ENCODE assay signal across 8 cellular contexts in the genomic region with DNA sequence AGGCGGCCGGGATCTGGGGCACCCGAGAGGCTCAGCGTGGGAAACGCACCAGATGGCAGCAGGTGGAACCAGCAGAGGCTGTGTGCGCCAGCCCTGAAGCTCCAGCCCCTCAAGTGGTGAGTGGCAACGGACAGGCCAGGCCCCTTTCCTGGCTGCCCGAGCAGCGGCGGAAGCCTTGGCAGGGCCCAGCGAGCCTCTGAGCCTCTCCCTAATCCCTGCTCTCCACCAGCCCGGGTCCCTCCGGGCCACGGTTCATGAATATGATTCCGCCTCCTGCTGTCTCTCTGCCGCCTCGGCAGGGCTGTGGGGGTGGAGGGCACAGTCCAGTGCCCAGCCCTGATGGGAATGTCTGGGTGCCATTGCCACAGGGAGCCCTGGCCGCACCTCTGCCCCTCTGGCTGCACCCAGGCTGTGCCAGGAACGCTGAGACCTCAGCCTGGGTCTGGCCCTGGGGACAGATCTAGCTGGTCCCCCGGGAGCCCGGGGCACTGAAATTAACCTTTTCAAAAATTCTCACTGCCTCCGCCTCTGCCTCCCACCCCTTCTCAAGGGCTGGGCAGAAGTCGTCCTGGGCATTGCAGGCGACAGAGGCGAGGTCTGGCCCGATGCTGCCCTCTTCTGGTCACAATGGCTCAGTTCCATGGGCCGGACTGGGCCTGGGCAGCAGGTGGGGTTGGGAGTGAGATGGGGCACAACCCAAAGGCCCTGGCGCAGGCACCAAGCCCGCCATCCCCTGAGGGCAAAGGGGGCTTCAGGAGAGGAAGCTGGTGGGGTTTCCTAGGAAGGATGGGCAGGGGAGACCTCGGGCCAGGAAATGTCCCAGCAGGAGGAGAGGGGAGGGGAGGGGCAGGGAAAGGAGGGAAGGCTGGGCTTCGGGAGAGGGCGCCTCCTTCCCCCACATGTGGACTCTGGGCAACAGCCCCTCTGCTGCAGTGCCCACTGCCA. TPM values are rescaled to one million over a fixed set of nuclear protein-coding genes. Genes with fewer than 3 reads are reported as not detected.
DNase-seq lines count a peak whose midpoint lies in the region; ATAC-seq, FAIRE-seq and TF ChIP-seq lines count a peak whose summit lies in the region.

No MANE protein-coding gene starts in this region.

- H3K9ac ChIP-seq in keratinocyte (ENCODE audit: control insufficient read depth, extremely low read depth, insufficient read depth, low read length), result no peak overlapping the region

- H3K4me3 ChIP-seq in WERI-Rb-1 (ENCODE audit: low read depth, low read length), result peak overlapping the region; percentile 26
- no peak overlapping the region for H3K4me3 ChIP-seq in bronchial epithelial cell (ENCODE audit: low read depth, low read length)
- no peak overlapping the region for H3K4me3 ChIP-seq in keratinocyte (ENCODE audit: control insufficient read depth in 2 of 3, extremely low read depth in 1 of 3, insufficient read depth in 2 of 3, low read depth in 1 of 3, low read length in 3 of 3)

- no peaks in the 10 kb centered on the region for H3K36me3 Mint-ChIP-seq in HFFc6 (ENCODE audit: low read depth)

- H3K4me2 ChIP-seq in keratinocyte (ENCODE audit: control insufficient read depth, extremely low read depth, insufficient read depth, low read depth, low read length), result peak overlapping the region; percentile 37

- H3K4me1 Mint-ChIP-seq in HFFc6 (ENCODE audit: low read depth), result no peaks in the 10 kb centered on the region

- peaks cover 32% of the 10 kb centered on the region for H3K27me3 Mint-ChIP-seq in HFFc6 (ENCODE audit: insufficient read depth)

- H3K9me3 Mint-ChIP-seq in HFFc6, result peaks cover 5% of the 10 kb centered on the region; the same call in 1 of the 2 replicates

- no peak overlapping the region for H2AFZ ChIP-seq in keratinocyte (ENCODE audit: control insufficient read depth, low read length)

- no peak overlapping the region for H3K4me3 Mint-ChIP-seq in HFFc6

- H4K20me1 ChIP-seq in keratinocyte (ENCODE audit: control insufficient read depth, extremely low read depth, insufficient read depth, low read length), result no peaks in the 10 kb centered on the region

- dilution Hi-C loops in keratinocyte (cut with MboI; ENCODE audit: extremely low pct_ligation_motif_present, low sequenced_read_pairs), result no loop called here

- H3K27ac ChIP-seq in WERI-Rb-1, result peak overlapping the region; percentile 84
- no peak overlapping the region for H3K27ac ChIP-seq in keratinocyte (ENCODE audit: control insufficient read depth, insufficient read depth, low read length)

- H3K27ac Mint-ChIP-seq in HFFc6, result no peak overlapping the region

- H3K79me2 ChIP-seq in keratinocyte (ENCODE audit: control insufficient read depth, insufficient read depth, low read length), result no peaks in the 10 kb centered on the region

- H3K27me3 ChIP-seq in WERI-Rb-1 (ENCODE audit: insufficient read depth, low read depth, severe bottlenecking), result no peaks in the 10 kb centered on the region
- peaks cover 5% of the 10 kb centered on the region for H3K27me3 ChIP-seq in bronchial epithelial cell (ENCODE audit: control insufficient read depth, insufficient read depth, low read length)
- peaks cover 34% of the 10 kb centered on the region for H3K27me3 ChIP-seq in keratinocyte (ENCODE audit: control insufficient read depth, extremely low read depth, insufficient read depth, low read length)

- H3K9me3 ChIP-seq in WERI-Rb-1 (ENCODE audit: severe bottlenecking) (no peaks in the 10 kb centered on the region), keratinocyte (ENCODE audit: control insufficient read depth, low read depth, low read length) (no peaks in the 10 kb centered on the region)

- FAIRE-seq in bronchial epithelial cell (lab: Jason Lieb, UNC) (no peak), keratinocyte (lab: Jason Lieb, UNC) (no peak)

- ATAC-seq in GM18502 (IDR thresholded peaks at IDR 0.05; ENCODE audit: poor library complexity, unreplicated experiment), result no peak

- H3K36me3 ChIP-seq in WERI-Rb-1, result no peaks in the 10 kb centered on the region
- H3K36me3 ChIP-seq in bronchial epithelial cell (ENCODE audit: control insufficient read depth, insufficient read depth, low read length), result no peaks in the 10 kb centered on the region
- H3K36me3 ChIP-seq in keratinocyte (ENCODE audit: control insufficient read depth in 2 of 2, extremely low read depth in 1 of 2, insufficient read depth in 2 of 2, low read length in 2 of 2), result no peaks in the 10 kb centered on the region

- peak; percentile 89 for DNase-seq in Daoy (ENCODE audit: low read depth)
- peak; percentile 50 for DNase-seq in HFFc6
- peak; percentile 81 for DNase-seq in NCI-H2107 treated with DMSO at 0.1 percent for 48 hours (lab: John Stamatoyannopoulos, UW; ENCODE audit: unreplicated experiment)
- peak; percentile 89 for DNase-seq in WERI-Rb-1
- DNase-seq in bronchial epithelial cell (ENCODE audit: low read depth), result peak; percentile 34
- no peak for DNase-seq in keratinocyte (ENCODE audit: low read depth, low spot score)
- peak; percentile 54 to 80 (median 58) for DNase-seq in stimulated activated CD4-positive, alpha-beta T cell treated with anti-CD3 and anti-CD28 coated beads, Interleukin-12 subunit alpha, Interleukin-12 subunit beta, amount 100 ng/mL, for 48 hours (ENCODE audit: low read depth in 2 of 3, low spot score in 1 of 3)

- no peaks in the 10 kb centered on the region for H3K9me1 ChIP-seq in keratinocyte (ENCODE audit: control insufficient read depth, extremely low read depth, insufficient read depth, low read length)

- TF ChIP-seq CTCF in HFFc6 (IDR thresholded peaks at IDR 0.05) (peak; percentile 91), WERI-Rb-1 (IDR thresholded peaks at IDR 0.05; ENCODE audit: low read depth, low read length) (peak; percentile 86), bronchial epithelial cell (IDR thresholded peaks at IDR 0.05; ENCODE audit: insufficient read depth, low read length, severe bottlenecking) (peak; percentile 88), keratinocyte (optimal IDR thresholded peaks at IDR 0.05 in 1 of 3, IDR thresholded peaks at IDR 0.05 in 1 of 3, conservative IDR thresholded peaks at IDR 0.05 in 1 of 3; ENCODE audit: extremely low read depth in 1 of 3, insufficient read depth in 2 of 3, low read length in 3 of 3) (peak; percentile 82 to 98 (median 90))

- peaks cover 3% of the 10 kb centered on the region for H3K4me1 ChIP-seq in keratinocyte (ENCODE audit: control insufficient read depth, extremely low read depth, insufficient read depth, low read length)

RNA-seq across cellular contexts. Expression of gene CCDC187, which starts 20.3 kb away (rescaled TPM):
- not detected in 2 replicates for total RNA-seq in Daoy (2014; rRNA removed; shearing (Covaris generic))
- total RNA-seq in HFFc6 (2021; fragmentation: NEBNext Ultra II Directional; extraction: Animal tissue kit (Norgen Biotek cat#: 25700)), result not detected
- total RNA-seq in bronchial epithelial cell, result not detected in 2 replicates
- polyA plus RNA-seq in keratinocyte, result 0.03 to 0.04 TPM in 2 of 3 replicates, not detected in the other
- not detected for polyA plus RNA-seq in keratinocyte (2011; ENCODE audit: low read depth)
- polyA plus RNA-seq in keratinocyte (2011; cell fraction: cytosol; rRNA removed), result not detected in 2 replicates
- 0.03 TPM in 1 of 2 replicates, not detected in the other for polyA plus RNA-seq in keratinocyte (2011; cell fraction: nucleus; rRNA removed)
- polyA plus RNA-seq in keratinocyte (2012; ENCODE audit: low replicate concordance), result not detected in 2 replicates
- polyA minus RNA-seq in keratinocyte, result 0.26 TPM in 1 of 3 replicates, not detected in the others
- polyA minus RNA-seq in keratinocyte (2011; cell fraction: cytosol; rRNA and poly(A)+ RNA removed), result not detected
- polyA minus RNA-seq in keratinocyte (2011; cell fraction: nucleus; rRNA and poly(A)+ RNA removed), result not detected in 2 replicates

RNA-seq across cellular contexts. Expression of gene QSOX2, which starts 38.0 kb away (rescaled TPM):
- total RNA-seq in Daoy (2014; rRNA removed; shearing (Covaris generic)), result 25.8 and 30.3 TPM in 2 replicates
- 10 to 100 TPM; 20.1 to 24.9 (median 21.9) TPM for total RNA-seq in HFFc6 (2021; fragmentation: NEBNext Ultra II Directional; extraction: Animal tissue kit (Norgen Biotek cat#: 25700))
- 10.6 and 12.1 TPM in 2 replicates for total RNA-seq in bronchial epithelial cell
- 6.9 to 11.9 TPM (median 10.9 TPM) in 3 replicates for polyA plus RNA-seq in keratinocyte
- 7.8 TPM for polyA plus RNA-seq in keratinocyte (2011; ENCODE audit: low read depth)
- 2.4 and 3.4 TPM in 2 replicates for polyA plus RNA-seq in keratinocyte (2011; cell fraction: cytosol; rRNA removed)
- 22.9 and 28.2 TPM in 2 replicates for polyA plus RNA-seq in keratinocyte (2011; cell fraction: nucleus; rRNA removed)
- 6.2 and 8.8 TPM in 2 replicates for polyA plus RNA-seq in keratinocyte (2012; ENCODE audit: low replicate concordance)
- 8.9 to 11.9 TPM (median 9.2 TPM) in 3 replicates for polyA minus RNA-seq in keratinocyte
- polyA minus RNA-seq in keratinocyte (2011; cell fraction: cytosol; rRNA and poly(A)+ RNA removed), result 5.8 TPM
- polyA minus RNA-seq in keratinocyte (2011; cell fraction: nucleus; rRNA and poly(A)+ RNA removed), result 15.0 and 25.2 TPM in 2 replicates

RNA-seq across cellular contexts. Expression of gene GPSM1, which starts 43.8 kb away (rescaled TPM):
- total RNA-seq in Daoy (2014; rRNA removed; shearing (Covaris generic)), result 15.8 and 23.4 TPM in 2 replicates
- total RNA-seq in HFFc6 (2021; fragmentation: NEBNext Ultra II Directional; extraction: Animal tissue kit (Norgen Biotek cat#: 25700)), result 10 to 100 TPM; 50.9 to 60.2 (median 55.0) TPM
- 12.3 and 13.4 TPM in 2 replicates for total RNA-seq in bronchial epithelial cell
- polyA plus RNA-seq in keratinocyte, result 2.5 to 8.1 TPM (median 3.3 TPM) in 3 replicates
- 3.3 TPM for polyA plus RNA-seq in keratinocyte (2011; ENCODE audit: low read depth)
- 2.5 and 7.4 TPM in 2 replicates for polyA plus RNA-seq in keratinocyte (2011; cell fraction: cytosol; rRNA removed)
- polyA plus RNA-seq in keratinocyte (2011; cell fraction: nucleus; rRNA removed), result 12.7 and 21.1 TPM in 2 replicates
- polyA plus RNA-seq in keratinocyte (2012; ENCODE audit: low replicate concordance), result 6.2 and 8.7 TPM in 2 replicates
- 2.0 to 4.7 TPM (median 3.7 TPM) in 3 replicates for polyA minus RNA-seq in keratinocyte
- polyA minus RNA-seq in keratinocyte (2011; cell fraction: cytosol; rRNA and poly(A)+ RNA removed), result 12.9 TPM
- 7.6 and 11.4 TPM in 2 replicates for polyA minus RNA-seq in keratinocyte (2011; cell fraction: nucleus; rRNA and poly(A)+ RNA removed)
